In genomic region chr1:87024936-87025537, GRCh38 we compare ENCODE assay signal across 8 cellular contexts.
DNase-seq lines count a peak whose midpoint lies in the region; ATAC-seq and TF ChIP-seq lines count a peak whose summit lies in the region.

No MANE protein-coding gene starts in this region.

- TF ChIP-seq CTCF in chondrocyte (IDR thresholded peaks at IDR 0.05) = peak; percentile 76

- H3K4me3 Mint-ChIP-seq in chondrocyte (ENCODE audit: unreplicated experiment) = no peak overlapping the region
- H3K4me3 Mint-ChIP-seq in natural killer cell treated with Interleukin-12 subunit alpha and Interleukin-12 subunit beta and Interleukin-15 and Interleukin-18, amount 100 ng/mL, for 72 hours = no peak overlapping the region

- peak; percentile 65 for ATAC-seq in GM19023 (IDR thresholded peaks at IDR 0.05; ENCODE audit: unreplicated experiment)
- peak; percentile 72 for ATAC-seq in HG03342 (IDR thresholded peaks at IDR 0.05; ENCODE audit: unreplicated experiment)
- ATAC-seq in natural killer cell treated with Interleukin-12 subunit alpha and Interleukin-12 subunit beta and Interleukin-15 and Interleukin-18, amount 100 ng/mL, for 72 hours = no peak

- H3K4me1 Mint-ChIP-seq in chondrocyte (ENCODE audit: low read depth) = peaks cover 2% of the 10 kb centered on the region
- H3K4me1 Mint-ChIP-seq in natural killer cell treated with Interleukin-12 subunit alpha and Interleukin-12 subunit beta and Interleukin-15 and Interleukin-18, amount 100 ng/mL, for 72 hours (ENCODE audit: low read depth in 2 of 2) = peaks cover 5 to 13% of the 10 kb centered on the region in 2 donors

- peak; percentile 50 for DNase-seq in COR-L47 (lab: John Stamatoyannopoulos, UW)
- DNase-seq in NCI-H524 treated with DMSO at 0.1 percent for 48 hours (lab: John Stamatoyannopoulos, UW) = peak; percentile 16
- DNase-seq in chondrocyte (ENCODE audit: low spot score) = no peak
- DNase-seq in middle frontal gyrus (ENCODE audit: extremely low spot score, low spot score) = peak; percentile 20
- DNase-seq in stimulated activated CD4-positive, alpha-beta T cell treated with anti-CD3 and anti-CD28 coated beads, Interleukin-2, amount 100 ng/mL, for 24 hours = no peak
- DNase-seq in natural killer cell treated with Interleukin-12 subunit alpha and Interleukin-12 subunit beta and Interleukin-15 and Interleukin-18, amount 100 ng/mL, for 72 hours (ENCODE audit: low spot score) = no peak

- H3K27me3 Mint-ChIP-seq in chondrocyte (ENCODE audit: low read depth) = no peaks in the 10 kb centered on the region
- no peaks in the 10 kb centered on the region for H3K27me3 Mint-ChIP-seq in natural killer cell treated with Interleukin-12 subunit alpha and Interleukin-12 subunit beta and Interleukin-15 and Interleukin-18, amount 100 ng/mL, for 72 hours

- H3K27ac Mint-ChIP-seq in chondrocyte (ENCODE audit: unreplicated experiment) = no peak overlapping the region
- no peak overlapping the region for H3K27ac Mint-ChIP-seq in natural killer cell treated with Interleukin-12 subunit alpha and Interleukin-12 subunit beta and Interleukin-15 and Interleukin-18, amount 100 ng/mL, for 72 hours

- H3K36me3 Mint-ChIP-seq in chondrocyte (ENCODE audit: low read depth) = no peaks in the 10 kb centered on the region
- no peaks in the 10 kb centered on the region for H3K36me3 Mint-ChIP-seq in natural killer cell treated with Interleukin-12 subunit alpha and Interleukin-12 subunit beta and Interleukin-15 and Interleukin-18, amount 100 ng/mL, for 72 hours

- H3K9me3 Mint-ChIP-seq in chondrocyte (ENCODE audit: low read depth) = peaks cover 11% of the 10 kb centered on the region
- no peaks in the 10 kb centered on the region for H3K9me3 Mint-ChIP-seq in natural killer cell treated with Interleukin-12 subunit alpha and Interleukin-12 subunit beta and Interleukin-15 and Interleukin-18, amount 100 ng/mL, for 72 hours

Comparison
In these comparisons a context has a peak if more than half of its experiments do, and no peak if none do; other contexts are left out.
1. DNase-seq: peak in COR-L47 (single experiment), NCI-H524 treated with DMSO at 0.1 percent for 48 hours (single experiment) and middle frontal gyrus (single experiment); none in chondrocyte (single experiment), stimulated activated CD4-positive, alpha-beta T cell treated with anti-CD3 and anti-CD28 coated beads, Interleukin-2, amount 100 ng/mL, for 24 hours (0 of 2) and natural killer cell treated with Interleukin-12 subunit alpha and Interleukin-12 subunit beta and Interleukin-15 and Interleukin-18, amount 100 ng/mL, for 72 hours (single experiment).
2. ATAC-seq: peak in GM19023 (single experiment) and HG03342 (single experiment); none in natural killer cell treated with Interleukin-12 subunit alpha and Interleukin-12 subunit beta and Interleukin-15 and Interleukin-18, amount 100 ng/mL, for 72 hours (0 of 2).